ENCODE assay signal across 13 cellular contexts in genomic region chr1:169240449-169241242, GRCh38.
DNase-seq lines count a peak whose midpoint lies in the region; ATAC-seq, FAIRE-seq and TF ChIP-seq lines count a peak whose summit lies in the region.
"Had no signal": no experiment of that assay in that cellular context is flagged by ENCODE, and none has a peak within 500 bp of the region (broad histone marks: within the 10 kb centered on the region; RNA-seq: fewer than 3 reads in every experiment).

No MANE protein-coding gene starts in this region.

- H3K4me3 Mint-ChIP-seq in HFFc6 = peak overlapping the region; percentile 62; the same call in 1 of the 2 replicates
- H3K4me3 Mint-ChIP-seq: CD4-positive, alpha-beta memory T cell; T-helper 2 cell treated with Interferon-gamma antibody and Interleukin-4, amounts not matched to agents 5 μg/mL and 100 μg/mL, for 36 hours had no signal

- TF ChIP-seq CTCF in AG10803 (conservative IDR thresholded peaks at IDR 0.05; ENCODE audit: low read length) (no peak), HFFc6 (IDR thresholded peaks at IDR 0.05) (no peak)

- no peaks in the 10 kb centered on the region for H3K36me3 Mint-ChIP-seq in HFFc6 (ENCODE audit: low read depth)

- ATAC-seq in HG03432 (IDR thresholded peaks at IDR 0.05; ENCODE audit: unreplicated experiment) = no peak
- ATAC-seq in HG02623 (IDR thresholded peaks at IDR 0.05; ENCODE audit: unreplicated experiment) = no peak
- ATAC-seq in HG03521 (IDR thresholded peaks at IDR 0.05; ENCODE audit: unreplicated experiment) = no peak
- ATAC-seq: mucosa of descending colon had no signal

- H3K4me3 ChIP-seq in AG10803 (ENCODE audit: low read length) = no peak overlapping the region
- peak overlapping the region; percentile 69 for H3K4me3 ChIP-seq in adipocyte (ENCODE audit: low read length)
- H3K4me3 ChIP-seq: mucosa of descending colon had no signal

- H3K27ac Mint-ChIP-seq in HFFc6 = no peak overlapping the region
- H3K27ac Mint-ChIP-seq: CD4-positive, alpha-beta memory T cell; T-helper 2 cell treated with Interferon-gamma antibody and Interleukin-4, amounts not matched to agents 5 μg/mL and 100 μg/mL, for 36 hours had no signal

- no peaks in the 10 kb centered on the region for H3K27me3 ChIP-seq in adipocyte (replicated peaks; ENCODE audit: control insufficient read depth, insufficient read depth, low read length)

- H3K9ac ChIP-seq in adipocyte (ENCODE audit: low read length) = peak overlapping the region; percentile 5

- H3K27me3 Mint-ChIP-seq in HFFc6 (ENCODE audit: insufficient read depth) = no peaks in the 10 kb centered on the region
- H3K27me3 Mint-ChIP-seq: CD4-positive, alpha-beta memory T cell had no signal

- DNase-seq in AG10803 (ENCODE audit: low read depth) = peak; percentile 3
- DNase-seq in HFFc6 = no peak
- DNase-seq in adipocyte (ENCODE audit: low read depth) = no peak
- no peak for DNase-seq in DMS79 (lab: John Stamatoyannopoulos, UW)
- DNase-seq: CD4-positive, alpha-beta memory T cell; mucosa of descending colon; NCI-H1417 treated with DMSO at 0.1 percent for 48 hours; substantia nigra had no signal

- peaks cover 12% of the 10 kb centered on the region for H3K4me1 Mint-ChIP-seq in HFFc6 (ENCODE audit: low read depth)
- H3K4me1 Mint-ChIP-seq: CD4-positive, alpha-beta memory T cell had no signal

- peak; percentile 87 for FAIRE-seq in islet of Langerhans (lab: Jason Lieb, UNC)

- no peaks in the 10 kb centered on the region for H3K9me3 Mint-ChIP-seq in HFFc6
- H3K9me3 Mint-ChIP-seq: CD4-positive, alpha-beta memory T cell; T-helper 2 cell treated with Interferon-gamma antibody and Interleukin-4, amounts not matched to agents 5 μg/mL and 100 μg/mL, for 36 hours had no signal

- H3K36me3 ChIP-seq in adipocyte (ENCODE audit: control insufficient read depth, insufficient read depth, low read length, severe bottlenecking) = no peaks in the 10 kb centered on the region

- no peaks in the 10 kb centered on the region for H3K9me3 ChIP-seq in adipocyte (ENCODE audit: control insufficient read depth, low read length)
- H3K9me3 ChIP-seq: mucosa of descending colon had no signal

- peaks cover 13% of the 10 kb centered on the region for H3K4me1 ChIP-seq in adipocyte (ENCODE audit: control insufficient read depth, insufficient read depth, low read length)
